Comparison of ENCODE assay signal across 1 cellular context in the genomic region with DNA sequence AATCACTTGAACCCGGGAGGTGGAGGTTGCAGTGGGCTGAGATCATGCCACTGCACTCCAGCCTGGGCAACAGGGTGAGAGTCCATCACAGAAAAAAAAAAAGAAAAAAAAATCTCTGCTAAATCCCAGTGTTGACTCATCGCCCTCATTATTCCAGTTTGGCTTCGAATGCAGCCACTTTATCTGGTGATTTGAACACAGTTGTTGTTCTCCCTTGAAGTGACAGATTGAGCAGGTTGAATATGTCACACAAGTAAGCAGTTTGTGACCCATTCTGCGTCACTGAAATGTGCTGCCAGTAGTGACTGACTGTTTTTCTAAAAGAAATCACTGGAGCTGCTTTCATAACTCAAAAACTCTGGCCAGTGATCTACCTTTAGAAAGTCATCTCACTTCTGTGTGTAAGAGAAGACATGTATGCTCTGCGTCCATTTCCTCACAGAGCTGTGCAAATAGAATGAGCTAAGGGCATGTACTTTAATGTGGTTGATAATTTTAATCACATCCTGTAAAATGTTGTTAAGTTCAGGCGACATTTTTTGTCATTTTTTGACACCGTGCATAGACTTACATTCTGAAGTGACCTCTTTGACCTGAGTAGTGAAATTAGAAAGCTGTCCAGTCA.
TF ChIP-seq lines count a peak whose summit lies in the region.

No MANE protein-coding gene starts in this region.

TF ChIP-seq in WTC11, 78 proteins besides CTCF, POLR2A, EP300 and RAD21 (continued from another document):
- TF ChIP-seq, protein P1, sequence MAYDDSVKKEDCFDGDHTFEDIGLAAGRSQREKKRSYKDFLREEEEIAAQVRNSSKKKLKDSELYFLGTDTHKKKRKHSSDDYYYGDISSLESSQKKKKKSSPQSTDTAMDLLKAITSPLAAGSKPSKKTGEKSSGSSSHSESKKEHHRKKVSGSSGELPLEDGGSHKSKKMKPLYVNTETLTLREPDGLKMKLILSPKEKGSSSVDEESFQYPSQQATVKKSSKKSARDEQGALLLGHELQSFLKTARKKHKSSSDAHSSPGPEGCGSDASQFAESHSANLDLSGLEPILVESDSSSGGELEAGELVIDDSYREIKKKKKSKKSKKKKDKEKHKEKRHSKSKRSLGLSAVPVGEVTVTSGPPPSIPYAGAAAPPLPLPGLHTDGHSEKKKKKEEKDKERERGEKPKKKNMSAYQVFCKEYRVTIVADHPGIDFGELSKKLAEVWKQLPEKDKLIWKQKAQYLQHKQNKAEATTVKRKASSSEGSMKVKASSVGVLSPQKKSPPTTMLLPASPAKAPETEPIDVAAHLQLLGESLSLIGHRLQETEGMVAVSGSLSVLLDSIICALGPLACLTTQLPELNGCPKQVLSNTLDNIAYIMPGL (CRISPR knock-in tag; IDR thresholded peaks at IDR 0.05): no peak
- TF ChIP-seq GRHL2 (CRISPR knock-in tag; IDR thresholded peaks at IDR 0.05; ENCODE audit: insufficient replicate concordance, severe bottlenecking): no peak
- TF ChIP-seq ETV6 (CRISPR knock-in tag; IDR thresholded peaks at IDR 0.05): no peak
- TF ChIP-seq ZNF121 (CRISPR knock-in tag; IDR thresholded peaks at IDR 0.05): no peak
- TF ChIP-seq, protein P2, sequence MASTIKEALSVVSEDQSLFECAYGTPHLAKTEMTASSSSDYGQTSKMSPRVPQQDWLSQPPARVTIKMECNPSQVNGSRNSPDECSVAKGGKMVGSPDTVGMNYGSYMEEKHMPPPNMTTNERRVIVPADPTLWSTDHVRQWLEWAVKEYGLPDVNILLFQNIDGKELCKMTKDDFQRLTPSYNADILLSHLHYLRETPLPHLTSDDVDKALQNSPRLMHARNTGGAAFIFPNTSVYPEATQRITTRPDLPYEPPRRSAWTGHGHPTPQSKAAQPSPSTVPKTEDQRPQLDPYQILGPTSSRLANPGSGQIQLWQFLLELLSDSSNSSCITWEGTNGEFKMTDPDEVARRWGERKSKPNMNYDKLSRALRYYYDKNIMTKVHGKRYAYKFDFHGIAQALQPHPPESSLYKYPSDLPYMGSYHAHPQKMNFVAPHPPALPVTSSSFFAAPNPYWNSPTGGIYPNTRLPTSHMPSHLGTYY (CRISPR knock-in tag; IDR thresholded peaks at IDR 0.05): no peak
- no peak for TF ChIP-seq ZNF219 (CRISPR knock-in tag; IDR thresholded peaks at IDR 0.05; ENCODE audit: borderline replicate concordance)
